16 cellular contexts compared by ENCODE assay signal in the genomic region with DNA sequence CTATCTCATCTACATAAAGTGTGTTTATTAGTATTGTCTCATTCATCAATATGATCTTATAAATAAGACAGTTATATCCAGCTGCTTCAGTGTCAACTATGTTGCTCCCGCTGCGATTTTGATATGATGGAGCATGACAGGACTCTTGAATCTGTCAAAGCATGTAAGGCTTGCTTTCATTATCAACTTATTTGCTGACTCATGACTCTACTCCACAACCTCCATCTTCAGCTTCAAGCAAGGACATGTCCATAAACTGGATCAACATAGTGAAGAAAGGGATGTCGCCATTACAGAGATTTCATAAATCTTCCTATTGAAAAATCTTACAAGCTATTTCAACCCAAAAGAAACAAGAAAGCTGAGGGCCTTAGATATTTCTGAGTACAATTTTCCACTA.
DNase-seq lines count a peak whose midpoint lies in the region; ATAC-seq, FAIRE-seq and TF ChIP-seq lines count a peak whose summit lies in the region.
"Had no signal": no experiment of that assay in that cellular context is flagged by ENCODE, and none has a peak within 500 bp of the region (broad histone marks: within the 10 kb centered on the region; RNA-seq: fewer than 3 reads in every experiment).

No MANE protein-coding gene starts in this region.

- no peaks in the 10 kb centered on the region for H3K4me1 Mint-ChIP-seq in CD14-positive monocyte
- H3K4me1 Mint-ChIP-seq: B cell; CD4-positive, alpha-beta memory T cell; GM23338; H9 had no signal

- FAIRE-seq in A549 (lab: Jason Lieb, UNC) (no peak), H1 (lab: Jason Lieb, UNC) (no peak)
- FAIRE-seq: GM12892 had no signal

- H3K18ac ChIP-seq in H1 (ENCODE audit: extremely low read depth, low read length), result no peak overlapping the region

- H2AK5ac ChIP-seq in H1 (ENCODE audit: low read depth, low read length), result no peak overlapping the region

- H3K36me3 ChIP-seq in OCI-LY1 (ENCODE audit: insufficient read depth, low read length), result no peaks in the 10 kb centered on the region
- no peaks in the 10 kb centered on the region for H3K36me3 ChIP-seq in H1 (ENCODE audit: control insufficient read depth in 2 of 4, insufficient read depth in 4 of 4, low read length in 3 of 4)
- H3K36me3 ChIP-seq in PC-9 (ENCODE audit: low read depth), result no peaks in the 10 kb centered on the region
- no peaks in the 10 kb centered on the region for H3K36me3 ChIP-seq in PC-3 (ENCODE audit: low read depth, low read length)

- no peak overlapping the region for H3K4me3 Mint-ChIP-seq in CD14-positive monocyte
- H3K4me3 Mint-ChIP-seq: B cell; CD4-positive, alpha-beta memory T cell; GM23338; H9 had no signal

- H3K9me2 ChIP-seq in OCI-LY1 (ENCODE audit: low read depth, low read length) (no peaks in the 10 kb centered on the region), PC-9 (ENCODE audit: insufficient read depth) (0 out of 2 replicates have a peak, but pooled peaks cover 3% of the 10 kb centered on the region), PC-3 (replicated peaks; ENCODE audit: low read length) (no peaks in the 10 kb centered on the region)

- TF ChIP-seq RAD21 in A549 (conservative IDR thresholded peaks at IDR 0.05 in 1 of 2, IDR thresholded peaks at IDR 0.05 in 1 of 2), result no peak
- TF ChIP-seq RAD21 in H1 (IDR thresholded peaks at IDR 0.05 in 1 of 2, conservative IDR thresholded peaks at IDR 0.05 in 1 of 2; ENCODE audit: low read depth in 2 of 2, low read length in 2 of 2), result no peak

- no peaks in the 10 kb centered on the region for H3K23me2 ChIP-seq in H1 (ENCODE audit: low read depth, low read length)

- DNase-seq in A549 (ENCODE audit: low read depth in 1 of 2, low spot score in 1 of 2), result no peak
- DNase-seq in H1 (ENCODE audit: low read depth in 1 of 2, low spot score in 2 of 2), result no peak
- DNase-seq in iris pigment epithelial cell (ENCODE audit: low read depth), result peak; percentile 0
- no peak for DNase-seq in PC-9
- DNase-seq in CD14-positive monocyte (ENCODE audit: low spot score), result no peak
- no peak for DNase-seq in PC-3
- no peak for DNase-seq in NCI-H1105 (lab: John Stamatoyannopoulos, UW)
- DNase-seq: C1 segment of cervical spinal cord; CD4-positive, alpha-beta memory T cell; DMS79 treated with DMSO at 0.1 percent for 48 hours; EL; H9 had no signal

- no peak overlapping the region for H3K27ac Mint-ChIP-seq in CD14-positive monocyte
- H3K27ac Mint-ChIP-seq: B cell; CD4-positive, alpha-beta memory T cell; GM23338; H9 had no signal

- 96% methylated on average over 3 of the region's 3 CpGs for WGBS in A549 (ENCODE audit: missing lambda C conversion rate)
- 89% methylated on average over 3 of the region's 3 CpGs; no CpG with 5 or more reads in 1 of the 2 experiments for WGBS in H1 (ENCODE audit: extremely low coverage in 1 of 2, insufficient coverage in 1 of 2, insufficient read length in 1 of 2, insufficient replicate concordance in 2 of 2, low coverage in 1 of 2, low lambda C conversion rate in 2 of 2, missing lambda C conversion rate in 1 of 2), 2 experiments

- no peak for ATAC-seq in A549
- ATAC-seq in PC-3, result no peak
- ATAC-seq: GM23338 had no signal

- CTCF ChIA-PET in A549 (lab: Yijun Ruan, JAX), result no interaction called here
- CTCF ChIA-PET in H1 (lab: Charles Lee; ENCODE audit: partially characterized antibody), result no interaction called here
- CTCF ChIA-PET in PC-9 (lab: Charles Lee), result no interaction called here
- CTCF ChIA-PET in PC-3 (lab: Charles Lee), result no interaction called here

- TF ChIP-seq POLR2A in A549 (IDR thresholded peaks at IDR 0.05; ENCODE audit: low read length), result no peak
- no peak for TF ChIP-seq POLR2A in H1 (IDR thresholded peaks at IDR 0.05; ENCODE audit: control extremely low read depth in 1 of 2, low read depth in 2 of 2, low read length in 2 of 2)

- no peak overlapping the region for H3K9ac ChIP-seq in OCI-LY1 (ENCODE audit: low read length)
- H3K9ac ChIP-seq in H1 (replicated peaks in 1 of 4; ENCODE audit: extremely low read depth in 1 of 4, low read depth in 3 of 4, low read length in 3 of 4), result no peak overlapping the region
- no peak overlapping the region for H3K9ac ChIP-seq in PC-3 (ENCODE audit: low read length)

- no peak overlapping the region for H3K14ac ChIP-seq in H1 (ENCODE audit: insufficient read length)

- H2BK15ac ChIP-seq in H1 (ENCODE audit: low read length), result no peak overlapping the region

- H2BK12ac ChIP-seq in H1 (ENCODE audit: low read depth, low read length), result no peak overlapping the region

- BruUV-seq in PC-9 (replicated peaks; lab: Mats Ljungman, UMichigan) (no TSS peak), PC-3 (replicated peaks; lab: Mats Ljungman, UMichigan) (no TSS peak)

- no peak overlapping the region for H3K23ac ChIP-seq in H1 (ENCODE audit: insufficient read length)

- intact Hi-C loops in PC-9 (cut with micrococcal nuclease; ENCODE audit: unreplicated experiment), result no loop called here
- intact Hi-C loops in CD14-positive monocyte (cut with micrococcal nuclease), result no loop called here
- intact Hi-C loops in PC-3 (cut with micrococcal nuclease), result no loop called here

- no peak overlapping the region for H2BK20ac ChIP-seq in H1 (ENCODE audit: low read length)

- no peak overlapping the region for H4K91ac ChIP-seq in H1 (replicated peaks; ENCODE audit: insufficient read length, low read length)

- H3K79me2 ChIP-seq in OCI-LY1 (ENCODE audit: insufficient read depth, low read length) (no peaks in the 10 kb centered on the region), H1 (ENCODE audit: control insufficient read depth in 1 of 2, insufficient read depth in 2 of 2, low read length in 2 of 2) (no peaks in the 10 kb centered on the region), PC-9 (ENCODE audit: low read depth) (no peaks in the 10 kb centered on the region), PC-3 (ENCODE audit: low read length) (no peaks in the 10 kb centered on the region)

- no peak overlapping the region for H2BK120ac ChIP-seq in H1 (replicated peaks; ENCODE audit: low read depth, low read length)

- H4K5ac ChIP-seq in H1 (ENCODE audit: insufficient read length, low read depth, low read length), result no peak overlapping the region

- H3K56ac ChIP-seq in H1 (replicated peaks; ENCODE audit: insufficient read length, low read depth, low read length), result no peak overlapping the region

- TF ChIP-seq CTCF in A549 (IDR thresholded peaks at IDR 0.05) (no peak), OCI-LY1 (IDR thresholded peaks at IDR 0.05; ENCODE audit: low read length) (no peak), H1 (IDR thresholded peaks at IDR 0.05; ENCODE audit: control extremely low read depth in 1 of 3, insufficient read depth in 1 of 3, low read depth in 1 of 3, low read length in 3 of 3) (no peak), PC-9 (conservative IDR thresholded peaks at IDR 0.05) (no peak), CD14-positive monocyte (IDR thresholded peaks at IDR 0.05) (no peak), PC-3 (conservative IDR thresholded peaks at IDR 0.05; ENCODE audit: low read depth, low read length) (no peak)

- no peaks in the 10 kb centered on the region for H3K4me1 ChIP-seq in A549
- H3K4me1 ChIP-seq in OCI-LY1 (ENCODE audit: insufficient read depth, low read length, severe bottlenecking), result no peaks in the 10 kb centered on the region
- no peaks in the 10 kb centered on the region for H3K4me1 ChIP-seq in H1 (replicated peaks in 1 of 4; ENCODE audit: control insufficient read depth in 3 of 4, insufficient read depth in 4 of 4, low read length in 3 of 4)
- no peaks in the 10 kb centered on the region for H3K4me1 ChIP-seq in PC-9 (replicated peaks; ENCODE audit: insufficient read depth)
- H3K4me1 ChIP-seq in PC-3 (ENCODE audit: insufficient read depth, low read length), result no peaks in the 10 kb centered on the region

- no peaks in the 10 kb centered on the region for H3K36me3 Mint-ChIP-seq in CD14-positive monocyte
- H3K36me3 Mint-ChIP-seq: CD4-positive, alpha-beta memory T cell had no signal

- POLR2A ChIA-PET in A549 (lab: Yijun Ruan, JAX), result no interaction called here
- POLR2A ChIA-PET in H1 (lab: Charles Lee; ENCODE audit: partially characterized antibody), result no interaction called here
- POLR2A ChIA-PET in PC-9 (lab: Charles Lee; ENCODE audit: unreplicated experiment), result no interaction called here
- POLR2A ChIA-PET in PC-3 (lab: Charles Lee; ENCODE audit: unreplicated experiment), result no interaction called here

- peaks cover 0 to 4% (median 0%) of the 10 kb centered on the region in 7 donors for H3K9me3 Mint-ChIP-seq in CD14-positive monocyte
- H3K9me3 Mint-ChIP-seq: GM23338, H9 had no signal

- no peaks in the 10 kb centered on the region for H3F3A ChIP-seq in OCI-LY1 (ENCODE audit: insufficient read depth, low read length)
- no peaks in the 10 kb centered on the region for H3F3A ChIP-seq in PC-9 (ENCODE audit: insufficient read depth, low read depth)
- no peaks in the 10 kb centered on the region for H3F3A ChIP-seq in PC-3 (ENCODE audit: low read length, unreplicated experiment)

- H3K27me3 Mint-ChIP-seq in CD14-positive monocyte (ENCODE audit: low read depth in 3 of 3), result peaks cover 0 to 2% (median 0%) of the 10 kb centered on the region in 3 donors
- H3K27me3 Mint-ChIP-seq: B cell; CD4-positive, alpha-beta memory T cell had no signal

- H3K4me3 ChIP-seq in A549, result no peak overlapping the region
- H3K4me3 ChIP-seq in OCI-LY1 (ENCODE audit: low read depth, low read length, poor library complexity, severe bottlenecking), result no peak overlapping the region
- H3K4me3 ChIP-seq in H1 (ENCODE audit: extremely low read depth in 1 of 4, insufficient read depth in 2 of 4, low read depth in 3 of 4, low read length in 4 of 4), result no peak overlapping the region
- no peak overlapping the region for H3K4me3 ChIP-seq in PC-9
- no peak overlapping the region for H3K4me3 ChIP-seq in PC-3 (ENCODE audit: low read length)
- H3K4me3 ChIP-seq: GM23338 had no signal

- H3K4ac ChIP-seq in H1 (replicated peaks; ENCODE audit: insufficient read length, low read depth, low read length), result no peak overlapping the region

- no peaks in the 10 kb centered on the region for H3K79me1 ChIP-seq in H1 (ENCODE audit: low read depth, low read length)

- TF ChIP-seq EP300 in A549 (IDR thresholded peaks at IDR 0.05) (no peak), H1 (IDR thresholded peaks at IDR 0.05; ENCODE audit: borderline replicate concordance in 1 of 2, low read depth in 2 of 2, low read length in 2 of 2) (no peak)

- H3K9me3 ChIP-seq in A549 (no peaks in the 10 kb centered on the region), OCI-LY1 (ENCODE audit: low read length) (no peaks in the 10 kb centered on the region), H1 (ENCODE audit: insufficient read depth in 2 of 2, low read depth in 1 of 2, low read length in 1 of 2) (no peaks in the 10 kb centered on the region), PC-9 (ENCODE audit: insufficient read depth, low read depth) (no peaks in the 10 kb centered on the region), PC-3 (ENCODE audit: low read length) (no peaks in the 10 kb centered on the region)

- H2BK5ac ChIP-seq in H1 (ENCODE audit: low read depth, low read length), result no peak overlapping the region

- H3K27ac ChIP-seq in A549, result no peak overlapping the region
- no peak overlapping the region for H3K27ac ChIP-seq in OCI-LY1 (ENCODE audit: low read depth, low read length, poor library complexity, severe bottlenecking)
- no peak overlapping the region for H3K27ac ChIP-seq in H1 (ENCODE audit: low read depth, low read length)
- H3K27ac ChIP-seq in PC-9, result no peak overlapping the region
- no peak overlapping the region for H3K27ac ChIP-seq in PC-3 (ENCODE audit: low read length)

- H2AFZ ChIP-seq in OCI-LY1 (ENCODE audit: low read length), result peak overlapping the region; percentile 57
- no peak overlapping the region for H2AFZ ChIP-seq in H1 (ENCODE audit: low read length)
- no peak overlapping the region for H2AFZ ChIP-seq in PC-9
- H2AFZ ChIP-seq in PC-3 (ENCODE audit: low read length), result no peak overlapping the region
- H2AFZ ChIP-seq: GM23338 had no signal

- H3K27me3 ChIP-seq in OCI-LY1 (ENCODE audit: insufficient read depth, low read length) (no peaks in the 10 kb centered on the region), H1 (replicated peaks in 1 of 4; ENCODE audit: control insufficient read depth in 3 of 4, extremely low read depth in 1 of 4, insufficient read depth in 3 of 4, low read length in 3 of 4) (no peaks in the 10 kb centered on the region), PC-9 (ENCODE audit: insufficient read depth, low read depth) (no peaks in the 10 kb centered on the region), PC-3 (ENCODE audit: low read length) (no peaks in the 10 kb centered on the region)

- H3K4me2 ChIP-seq in A549 (no peak overlapping the region), OCI-LY1 (ENCODE audit: low read length) (no peak overlapping the region), H1 (ENCODE audit: insufficient read depth in 1 of 2, low read depth in 2 of 2, low read length in 2 of 2) (no peak overlapping the region), PC-9 (no peak overlapping the region), PC-3 (ENCODE audit: low read length) (no peak overlapping the region)
- H3K4me2 ChIP-seq: GM23338 had no signal

- H4K20me1 ChIP-seq in OCI-LY1 (ENCODE audit: insufficient read depth, low read length) (no peaks in the 10 kb centered on the region), H1 (replicated peaks in 1 of 2; ENCODE audit: control insufficient read depth in 1 of 2, insufficient read depth in 2 of 2, low read length in 2 of 2) (no peaks in the 10 kb centered on the region), PC-9 (ENCODE audit: insufficient read depth) (no peaks in the 10 kb centered on the region), PC-3 (ENCODE audit: low read length) (no peaks in the 10 kb centered on the region)

- no peak overlapping the region for H4K8ac ChIP-seq in H1 (ENCODE audit: extremely low read depth, insufficient read depth, low read length)
